1 cellular context compared by ENCODE assay signal in the genomic region with DNA sequence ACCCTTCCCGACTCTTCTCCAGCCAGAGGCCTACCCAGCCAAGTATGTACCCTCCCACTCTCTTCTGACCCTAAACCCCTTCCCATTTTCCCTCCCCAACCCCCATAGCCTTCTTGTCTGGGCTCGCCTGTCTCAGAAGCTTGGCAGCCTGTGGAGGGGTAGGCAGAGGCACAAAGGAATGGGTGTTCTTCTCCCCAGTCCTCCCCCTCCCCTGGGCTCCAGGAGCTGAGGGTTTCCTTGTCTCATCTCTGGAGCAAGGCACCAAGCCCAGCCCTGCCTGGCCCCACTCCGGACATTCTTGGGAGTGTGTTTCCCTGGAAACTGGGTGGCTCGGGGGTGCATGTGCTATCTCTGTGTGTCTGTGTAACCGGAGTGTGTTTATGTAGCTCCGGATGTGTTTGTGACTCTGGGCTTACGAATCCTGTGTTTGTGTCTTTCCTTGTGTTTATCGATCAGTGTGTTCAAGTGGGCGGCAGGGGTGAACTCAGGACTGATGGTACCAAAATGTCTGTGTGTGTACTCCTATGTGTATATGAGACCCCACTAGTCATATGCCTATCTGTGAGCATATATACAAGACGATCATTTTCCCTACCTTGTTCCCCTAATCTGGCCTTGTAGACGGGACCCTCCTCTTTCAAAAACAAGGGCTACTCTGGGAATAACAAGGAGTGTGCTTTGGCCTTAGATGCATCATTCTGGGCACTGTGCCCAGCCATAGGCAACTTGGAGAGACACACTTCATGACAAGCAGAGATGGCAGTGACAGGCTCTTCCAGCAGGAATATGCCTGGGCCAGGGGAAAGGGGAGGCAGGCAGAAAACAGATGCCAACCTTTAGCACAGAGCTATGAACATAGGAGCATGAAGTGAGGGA.
A peak's percentile ranks its signal among the peaks of the same experiment; 100 is the strongest.
TF ChIP-seq lines count a peak whose summit lies in the region.

No MANE protein-coding gene starts in this region.

TF ChIP-seq in HepG2, 621 proteins besides CTCF, POLR2A, EP300 and RAD21:
- TF ChIP-seq ZSCAN9 (CRISPR knock-in tag; IDR thresholded peaks at IDR 0.05; ENCODE audit: borderline replicate concordance) (no peak), GABPA (IDR thresholded peaks at IDR 0.05; ENCODE audit: low read depth, low read length) (no peak), GABPA (CRISPR knock-in tag; IDR thresholded peaks at IDR 0.05; ENCODE audit: low read depth) (0 out of 2 replicates have a peak, but pooled peaks have one; percentile 16)
